In genomic region chr9:79571309-79572031, GRCh38 we compare ENCODE assay signal across 8 cellular contexts. TPM values are rescaled to one million over a fixed set of nuclear protein-coding genes. Genes with fewer than 3 reads are reported as not detected.
DNase-seq lines count a peak whose midpoint lies in the region; ATAC-seq and TF ChIP-seq lines count a peak whose summit lies in the region.

TLE4 (plus strand) TSS chr9:79571965; CDS start chr9:79572791, 826 bp downstream.

- H3K27me3 ChIP-seq in H7 (ENCODE audit: control insufficient read depth, insufficient read depth, low read length) = no peaks in the 10 kb centered on the region; the same call in 1 of the 2 replicates

- DNase-seq in ELR (ENCODE audit: low read depth) (peak; percentile 100), H7 (peak; percentile 94), M059J (ENCODE audit: low read depth) (peak; percentile 100), SHP77 treated with DMSO at 0.1 percent for 48 hours (lab: John Stamatoyannopoulos, UW) (peak; percentile 91), activated gamma-delta T cell (lab: John Stamatoyannopoulos, UW) (peak; percentile 97), fibroblast of the aortic adventitia (ENCODE audit: low read depth) (peak; percentile 100)
- DNase-seq in natural killer cell treated with Interleukin-12 subunit alpha and Interleukin-12 subunit beta and Interleukin-15 and Interleukin-18, amount 100 ng/mL, for 72 hours (ENCODE audit: low spot score) = peak; percentile 100
- DNase-seq in stimulated activated naive CD4-positive, alpha-beta T cell treated with Interleukin-2 at 50 U/mL for 16 hours (lab: John Stamatoyannopoulos, UW) = peak; percentile 100

- H3K27me3 Mint-ChIP-seq in natural killer cell treated with Interleukin-12 subunit alpha and Interleukin-12 subunit beta and Interleukin-15 and Interleukin-18, amount 100 ng/mL, for 72 hours = peaks cover 0 to under 1% of the 10 kb centered on the region in 2 donors

- no peaks in the 10 kb centered on the region; the same call in 1 of the 2 replicates for H3K36me3 ChIP-seq in H7 (replicated peaks; ENCODE audit: control insufficient read depth, insufficient read depth, low read length)

- no peaks in the 10 kb centered on the region for H3K36me3 Mint-ChIP-seq in natural killer cell treated with Interleukin-12 subunit alpha and Interleukin-12 subunit beta and Interleukin-15 and Interleukin-18, amount 100 ng/mL, for 72 hours

- H3K27ac Mint-ChIP-seq in natural killer cell treated with Interleukin-12 subunit alpha and Interleukin-12 subunit beta and Interleukin-15 and Interleukin-18, amount 100 ng/mL, for 72 hours = no peak within 1 kb of the TSS

- H3K4me1 Mint-ChIP-seq in natural killer cell treated with Interleukin-12 subunit alpha and Interleukin-12 subunit beta and Interleukin-15 and Interleukin-18, amount 100 ng/mL, for 72 hours (ENCODE audit: low read depth in 2 of 2) = peaks cover 29 to 35% of the 10 kb centered on the region in 2 donors

- H3K4me3 Mint-ChIP-seq in natural killer cell treated with Interleukin-12 subunit alpha and Interleukin-12 subunit beta and Interleukin-15 and Interleukin-18, amount 100 ng/mL, for 72 hours = no peak within 1 kb of the TSS

- no peaks in the 10 kb centered on the region for H3K9me3 Mint-ChIP-seq in natural killer cell treated with Interleukin-12 subunit alpha and Interleukin-12 subunit beta and Interleukin-15 and Interleukin-18, amount 100 ng/mL, for 72 hours

- H3K4me3 ChIP-seq in H7 (ENCODE audit: insufficient read depth, low read depth, low read length) (peak within 1 kb of the TSS; percentile 74), fibroblast of the aortic adventitia (ENCODE audit: low read depth, low read length) (peak within 1 kb of the TSS; percentile 80)

- peak; percentile 94 to 95 for ATAC-seq in natural killer cell treated with Interleukin-12 subunit alpha and Interleukin-12 subunit beta and Interleukin-15 and Interleukin-18, amount 100 ng/mL, for 72 hours

- no peak for TF ChIP-seq CTCF in fibroblast of the aortic adventitia (IDR thresholded peaks at IDR 0.05; ENCODE audit: insufficient read depth, low read length)

RNA-seq across cellular contexts. Expression of gene TLE4, which starts in this region (rescaled TPM):
- total RNA-seq in H7 (2014; rRNA removed; shearing (Covaris generic)) = 31.8 and 44.3 TPM in 2 replicates
- total RNA-seq in M059J (2014; rRNA removed; shearing (Covaris generic)) = 205 and 307 TPM in 2 replicates
- 14.7 and 75.3 TPM in 2 replicates for total RNA-seq in fibroblast of the aortic adventitia (ENCODE audit: low replicate concordance)
- 10 to 100 TPM; 50.9 to 73.6 TPM for total RNA-seq in natural killer cell treated with Interleukin-12 subunit alpha and Interleukin-12 subunit beta and Interleukin-15 and Interleukin-18, amount 100 ng/mL, for 72 hours

Comparison
In these comparisons a context has a peak if more than half of its experiments do, and no peak if none do; other contexts are left out.
1. Peak in every context shown above with its lines: DNase-seq, ATAC-seq and H3K4me3 ChIP-seq.